1 cellular context compared by ENCODE assay signal in genomic region chr7:100874577-100875355, GRCh38.
TF ChIP-seq lines count a peak whose summit lies in the region.

Gene SRRT (plus strand): TSS chr7:100875103. CDS start chr7:100875591, 488 bp downstream.

TF ChIP-seq in HepG2, 621 proteins besides CTCF, POLR2A, EP300 and RAD21 (continued from another document and continues in another):
- TF ChIP-seq, protein P1, sequence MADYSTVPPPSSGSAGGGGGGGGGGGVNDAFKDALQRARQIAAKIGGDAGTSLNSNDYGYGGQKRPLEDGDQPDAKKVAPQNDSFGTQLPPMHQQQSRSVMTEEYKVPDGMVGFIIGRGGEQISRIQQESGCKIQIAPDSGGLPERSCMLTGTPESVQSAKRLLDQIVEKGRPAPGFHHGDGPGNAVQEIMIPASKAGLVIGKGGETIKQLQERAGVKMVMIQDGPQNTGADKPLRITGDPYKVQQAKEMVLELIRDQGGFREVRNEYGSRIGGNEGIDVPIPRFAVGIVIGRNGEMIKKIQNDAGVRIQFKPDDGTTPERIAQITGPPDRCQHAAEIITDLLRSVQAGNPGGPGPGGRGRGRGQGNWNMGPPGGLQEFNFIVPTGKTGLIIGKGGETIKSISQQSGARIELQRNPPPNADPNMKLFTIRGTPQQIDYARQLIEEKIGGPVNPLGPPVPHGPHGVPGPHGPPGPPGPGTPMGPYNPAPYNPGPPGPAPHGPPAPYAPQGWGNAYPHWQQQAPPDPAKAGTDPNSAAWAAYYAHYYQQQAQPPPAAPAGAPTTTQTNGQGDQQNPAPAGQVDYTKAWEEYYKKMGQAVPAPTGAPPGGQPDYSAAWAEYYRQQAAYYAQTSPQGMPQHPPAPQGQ (CRISPR knock-in tag; IDR thresholded peaks at IDR 0.05; ENCODE audit: borderline replicate concordance), result no peak
- no peak for TF ChIP-seq ZNF660 (CRISPR knock-in tag; IDR thresholded peaks at IDR 0.05; ENCODE audit: borderline replicate concordance, low read depth)
- no peak for TF ChIP-seq XRCC5 (optimal IDR thresholded peaks at IDR 0.05; ENCODE audit: low read length)
- TF ChIP-seq ZNF331 (CRISPR knock-in tag; IDR thresholded peaks at IDR 0.05), result peak; percentile 57; the same call in 1 of the 2 replicates
- TF ChIP-seq ZSCAN25 (CRISPR knock-in tag; IDR thresholded peaks at IDR 0.05), result 0 out of 2 replicates have a peak, but pooled peaks have one; percentile 13
- TF ChIP-seq RORA (CRISPR knock-in tag; IDR thresholded peaks at IDR 0.05), result no peak
- TF ChIP-seq REPIN1 (CRISPR knock-in tag; IDR thresholded peaks at IDR 0.05; ENCODE audit: borderline replicate concordance, low read depth), result peak; percentile 97
- TF ChIP-seq CEBPZ (IDR thresholded peaks at IDR 0.05; ENCODE audit: low read length), result no peak
- peak; percentile 89 for TF ChIP-seq TMF1 (CRISPR knock-in tag; IDR thresholded peaks at IDR 0.05; ENCODE audit: low read depth)
- TF ChIP-seq SPEN (CRISPR knock-in tag; IDR thresholded peaks at IDR 0.05; ENCODE audit: low read depth), result peak; percentile 100
- TF ChIP-seq ZFY (CRISPR knock-in tag; IDR thresholded peaks at IDR 0.05), result peak; percentile 95
- TF ChIP-seq, protein P2, sequence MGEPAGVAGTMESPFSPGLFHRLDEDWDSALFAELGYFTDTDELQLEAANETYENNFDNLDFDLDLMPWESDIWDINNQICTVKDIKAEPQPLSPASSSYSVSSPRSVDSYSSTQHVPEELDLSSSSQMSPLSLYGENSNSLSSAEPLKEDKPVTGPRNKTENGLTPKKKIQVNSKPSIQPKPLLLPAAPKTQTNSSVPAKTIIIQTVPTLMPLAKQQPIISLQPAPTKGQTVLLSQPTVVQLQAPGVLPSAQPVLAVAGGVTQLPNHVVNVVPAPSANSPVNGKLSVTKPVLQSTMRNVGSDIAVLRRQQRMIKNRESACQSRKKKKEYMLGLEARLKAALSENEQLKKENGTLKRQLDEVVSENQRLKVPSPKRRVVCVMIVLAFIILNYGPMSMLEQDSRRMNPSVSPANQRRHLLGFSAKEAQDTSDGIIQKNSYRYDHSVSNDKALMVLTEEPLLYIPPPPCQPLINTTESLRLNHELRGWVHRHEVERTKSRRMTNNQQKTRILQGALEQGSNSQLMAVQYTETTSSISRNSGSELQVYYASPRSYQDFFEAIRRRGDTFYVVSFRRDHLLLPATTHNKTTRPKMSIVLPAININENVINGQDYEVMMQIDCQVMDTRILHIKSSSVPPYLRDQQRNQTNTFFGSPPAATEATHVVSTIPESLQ (CRISPR knock-in tag; conservative IDR thresholded peaks at IDR 0.05), result no peak
- no peak for TF ChIP-seq MED13 (CRISPR knock-in tag; IDR thresholded peaks at IDR 0.05)
- TF ChIP-seq ZNF704 (CRISPR knock-in tag; IDR thresholded peaks at IDR 0.05; ENCODE audit: borderline replicate concordance), result 0 out of 2 replicates have a peak, but pooled peaks have one; percentile 59
- TF ChIP-seq, protein P3, sequence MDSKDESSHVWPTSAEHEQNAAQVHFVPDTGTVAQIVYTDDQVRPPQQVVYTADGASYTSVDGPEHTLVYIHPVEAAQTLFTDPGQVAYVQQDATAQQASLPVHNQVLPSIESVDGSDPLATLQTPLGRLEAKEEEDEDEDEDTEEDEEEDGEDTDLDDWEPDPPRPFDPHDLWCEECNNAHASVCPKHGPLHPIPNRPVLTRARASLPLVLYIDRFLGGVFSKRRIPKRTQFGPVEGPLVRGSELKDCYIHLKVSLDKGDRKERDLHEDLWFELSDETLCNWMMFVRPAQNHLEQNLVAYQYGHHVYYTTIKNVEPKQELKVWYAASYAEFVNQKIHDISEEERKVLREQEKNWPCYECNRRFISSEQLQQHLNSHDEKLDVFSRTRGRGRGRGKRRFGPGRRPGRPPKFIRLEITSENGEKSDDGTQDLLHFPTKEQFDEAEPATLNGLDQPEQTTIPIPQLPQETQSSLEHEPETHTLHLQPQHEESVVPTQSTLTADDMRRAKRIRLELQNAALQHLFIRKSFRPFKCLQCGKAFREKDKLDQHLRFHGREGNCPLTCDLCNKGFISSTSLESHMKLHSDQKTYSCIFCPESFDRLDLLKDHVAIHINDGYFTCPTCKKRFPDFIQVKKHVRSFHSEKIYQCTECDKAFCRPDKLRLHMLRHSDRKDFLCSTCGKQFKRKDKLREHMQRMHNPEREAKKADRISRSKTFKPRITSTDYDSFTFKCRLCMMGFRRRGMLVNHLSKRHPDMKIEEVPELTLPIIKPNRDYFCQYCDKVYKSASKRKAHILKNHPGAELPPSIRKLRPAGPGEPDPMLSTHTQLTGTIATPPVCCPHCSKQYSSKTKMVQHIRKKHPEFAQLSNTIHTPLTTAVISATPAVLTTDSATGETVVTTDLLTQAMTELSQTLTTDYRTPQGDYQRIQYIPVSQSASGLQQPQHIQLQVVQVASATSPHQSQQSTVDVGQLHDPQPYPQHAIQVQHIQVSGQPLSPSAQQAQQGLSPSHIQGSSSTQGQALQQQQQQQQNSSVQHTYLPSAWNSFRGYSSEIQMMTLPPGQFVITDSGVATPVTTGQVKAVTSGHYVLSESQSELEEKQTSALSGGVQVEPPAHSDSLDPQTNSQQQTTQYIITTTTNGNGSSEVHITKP (CRISPR knock-in tag; IDR thresholded peaks at IDR 0.05; ENCODE audit: low read depth), result peak; percentile 86; the same call in 1 of the 2 replicates
- TF ChIP-seq ZNF776 (CRISPR knock-in tag; IDR thresholded peaks at IDR 0.05), result no peak; the same call in 1 of the 2 replicates
- TF ChIP-seq MTA1 (CRISPR knock-in tag; IDR thresholded peaks at IDR 0.05; ENCODE audit: borderline replicate concordance), result peak; percentile 54; the same call in 1 of the 2 replicates
- 0 out of 2 replicates have a peak, but pooled peaks have one; percentile 27 for TF ChIP-seq ZBED4 (CRISPR knock-in tag; IDR thresholded peaks at IDR 0.05; ENCODE audit: borderline replicate concordance)
- TF ChIP-seq, protein P4, sequence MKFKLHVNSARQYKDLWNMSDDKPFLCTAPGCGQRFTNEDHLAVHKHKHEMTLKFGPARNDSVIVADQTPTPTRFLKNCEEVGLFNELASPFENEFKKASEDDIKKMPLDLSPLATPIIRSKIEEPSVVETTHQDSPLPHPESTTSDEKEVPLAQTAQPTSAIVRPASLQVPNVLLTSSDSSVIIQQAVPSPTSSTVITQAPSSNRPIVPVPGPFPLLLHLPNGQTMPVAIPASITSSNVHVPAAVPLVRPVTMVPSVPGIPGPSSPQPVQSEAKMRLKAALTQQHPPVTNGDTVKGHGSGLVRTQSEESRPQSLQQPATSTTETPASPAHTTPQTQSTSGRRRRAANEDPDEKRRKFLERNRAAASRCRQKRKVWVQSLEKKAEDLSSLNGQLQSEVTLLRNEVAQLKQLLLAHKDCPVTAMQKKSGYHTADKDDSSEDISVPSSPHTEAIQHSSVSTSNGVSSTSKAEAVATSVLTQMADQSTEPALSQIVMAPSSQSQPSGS (CRISPR knock-in tag; IDR thresholded peaks at IDR 0.05), result peak; percentile 64; the same call in 1 of the 2 replicates
- TF ChIP-seq RFXANK (CRISPR knock-in tag; IDR thresholded peaks at IDR 0.05), result no peak
- TF ChIP-seq KLF9 (CRISPR knock-in tag; IDR thresholded peaks at IDR 0.05; ENCODE audit: low read depth), result no peak
- TF ChIP-seq TGIF2 (CRISPR knock-in tag; IDR thresholded peaks at IDR 0.05), result 0 out of 2 replicates have a peak, but pooled peaks have one; percentile 51
- no peak for TF ChIP-seq JDP2 (CRISPR knock-in tag; IDR thresholded peaks at IDR 0.05; ENCODE audit: borderline replicate concordance)
- TF ChIP-seq TBX2 (CRISPR knock-in tag; IDR thresholded peaks at IDR 0.05; ENCODE audit: borderline replicate concordance), result peak; percentile 79; the same call in 1 of the 2 replicates
- TF ChIP-seq ZNF256 (CRISPR knock-in tag; conservative IDR thresholded peaks at IDR 0.05), result no peak
- TF ChIP-seq ZNF12 (CRISPR knock-in tag; IDR thresholded peaks at IDR 0.05), result peak; percentile 21; the same call in 1 of the 2 replicates
- no peak for TF ChIP-seq ZNF572 (CRISPR knock-in tag; IDR thresholded peaks at IDR 0.05)
- TF ChIP-seq ZNF569 (CRISPR knock-in tag; IDR thresholded peaks at IDR 0.05; ENCODE audit: borderline replicate concordance), result no peak
- TF ChIP-seq ZNF605 (CRISPR knock-in tag; IDR thresholded peaks at IDR 0.05), result no peak
- TF ChIP-seq SMARCE1 (IDR thresholded peaks at IDR 0.05; ENCODE audit: borderline replicate concordance), result no peak
- TF ChIP-seq NFIB (CRISPR knock-in tag; IDR thresholded peaks at IDR 0.05; ENCODE audit: borderline replicate concordance), result no peak
- peak; percentile 66; the same call in 1 of the 2 replicates for TF ChIP-seq POGK (CRISPR knock-in tag; conservative IDR thresholded peaks at IDR 0.05)
- TF ChIP-seq AGO1 (IDR thresholded peaks at IDR 0.05; ENCODE audit: low read depth, low read length, poor library complexity, severe bottlenecking), result peak; percentile 42
- TF ChIP-seq PTBP1 (IDR thresholded peaks at IDR 0.05; ENCODE audit: low read depth, low read length, poor library complexity, severe bottlenecking), result peak; percentile 88
- TF ChIP-seq ZNF790 (CRISPR knock-in tag; IDR thresholded peaks at IDR 0.05; ENCODE audit: borderline replicate concordance), result no peak; the same call in 1 of the 2 replicates
- TF ChIP-seq ADNP (CRISPR knock-in tag; IDR thresholded peaks at IDR 0.05), result no peak
- 0 out of 2 replicates have a peak, but pooled peaks have one; percentile 8 for TF ChIP-seq ZFP37 (CRISPR knock-in tag; IDR thresholded peaks at IDR 0.05; ENCODE audit: borderline replicate concordance)
- no peak for TF ChIP-seq FOXA1 (IDR thresholded peaks at IDR 0.05)
- 0 out of 2 replicates have a peak, but pooled peaks have one; percentile 35 for TF ChIP-seq FOXA1 (CRISPR knock-in tag; IDR thresholded peaks at IDR 0.05)
